In the genomic region with DNA sequence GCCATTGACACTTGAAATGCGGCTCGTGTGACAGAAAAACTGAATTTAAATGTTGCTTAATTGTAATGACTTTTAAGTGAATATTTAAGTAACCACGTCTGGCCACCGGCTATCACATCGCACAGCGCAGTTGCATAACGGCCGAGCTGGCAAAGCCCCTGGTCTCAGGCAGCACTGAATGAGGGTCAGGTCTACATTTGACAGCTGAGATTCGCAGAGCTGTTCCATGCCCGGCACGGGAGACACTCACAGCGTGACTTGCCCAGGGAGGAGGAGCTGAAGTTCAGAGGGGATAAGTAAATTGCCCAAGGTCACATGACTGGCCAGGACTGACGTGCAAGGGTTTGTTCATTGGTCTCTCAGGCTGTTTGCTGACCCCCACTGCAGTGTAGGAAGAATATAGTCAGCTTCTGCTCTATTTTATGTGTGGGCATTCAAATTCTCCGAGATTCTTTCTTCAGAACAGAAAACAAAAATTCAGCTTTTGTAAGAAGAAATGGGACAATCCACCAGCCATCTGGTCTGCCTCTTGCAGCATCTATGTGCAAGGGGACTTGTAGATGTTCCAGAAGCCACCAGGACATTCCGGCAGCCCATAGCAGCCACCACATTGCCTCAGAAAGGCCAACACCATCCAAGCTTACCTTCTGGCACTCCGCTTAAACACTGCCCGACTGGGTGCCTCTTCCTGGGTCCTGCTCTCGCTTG, we compare ENCODE assay signal across 14 cellular contexts. TPM values are rescaled to one million over a fixed set of nuclear protein-coding genes. Genes with fewer than 3 reads are reported as not detected.
A peak's percentile ranks its signal among the peaks of the same experiment; 100 is the strongest.
DNase-seq lines count a peak whose midpoint lies in the region; TF ChIP-seq lines count a peak whose summit lies in the region.
"Had no signal": no experiment of that assay in that cellular context is flagged by ENCODE, and none has a peak within 500 bp of the region (broad histone marks: within the 10 kb centered on the region; RNA-seq: fewer than 3 reads in every experiment).

No MANE protein-coding gene starts in this region.

- no peaks in the 10 kb centered on the region for H3K9me3 ChIP-seq in osteoblast (ENCODE audit: low read depth, low read length)
- H3K9me3 ChIP-seq in MM.1S (replicated peaks; ENCODE audit: insufficient read depth, low read length), result no peaks in the 10 kb centered on the region
- H3K9me3 ChIP-seq: BLaER1 had no signal

- no peaks in the 10 kb centered on the region for H3K9me2 ChIP-seq in MM.1S (replicated peaks; ENCODE audit: insufficient read depth, low read length)

- H3K4me2 ChIP-seq in osteoblast (ENCODE audit: insufficient read depth, low read length), result peak overlapping the region; percentile 32
- no peak overlapping the region for H3K4me2 ChIP-seq in MM.1S (ENCODE audit: low read depth, low read length)

- H3K79me2 ChIP-seq in ACC112 (ENCODE audit: control insufficient read depth, insufficient read depth, low read length, unreplicated experiment) (no peaks in the 10 kb centered on the region), osteoblast (ENCODE audit: insufficient read depth, low read length) (no peaks in the 10 kb centered on the region), MM.1S (ENCODE audit: low read length) (no peaks in the 10 kb centered on the region)

- H2AFZ ChIP-seq in ACC112 (ENCODE audit: low read length, unreplicated experiment) (no peak overlapping the region), osteoblast (ENCODE audit: low read length) (no peak overlapping the region), MM.1S (ENCODE audit: low read length) (no peak overlapping the region)

- H4K20me1 ChIP-seq in osteoblast (ENCODE audit: insufficient read depth, low read length) (no peaks in the 10 kb centered on the region), MM.1S (ENCODE audit: insufficient read depth, low read length) (no peaks in the 10 kb centered on the region)
- H4K20me1 ChIP-seq: BLaER1 had no signal

- peak overlapping the region; percentile 11; the same call in 1 of the 2 replicates for H3K4me3 ChIP-seq in ACC112 (ENCODE audit: low read depth, low read length)
- H3K4me3 ChIP-seq in H7 (ENCODE audit: insufficient read depth, low read depth, low read length), result no peak overlapping the region
- H3K4me3 ChIP-seq in osteoblast (ENCODE audit: insufficient read depth, low read length), result no peak overlapping the region
- no peak overlapping the region for H3K4me3 ChIP-seq in MM.1S (ENCODE audit: low read length)
- H3K4me3 ChIP-seq: BLaER1 had no signal

- TF ChIP-seq CTCF in osteoblast (IDR thresholded peaks at IDR 0.05; ENCODE audit: extremely low read depth, low read depth, low read length) (no peak), MM.1S (IDR thresholded peaks at IDR 0.05; ENCODE audit: low read length) (no peak)

- no peaks in the 10 kb centered on the region for H3K27me3 ChIP-seq in ACC112 (ENCODE audit: insufficient read depth, low read length)
- no peaks in the 10 kb centered on the region for H3K27me3 ChIP-seq in H7 (ENCODE audit: control insufficient read depth, insufficient read depth, low read length)
- no peaks in the 10 kb centered on the region for H3K27me3 ChIP-seq in osteoblast (ENCODE audit: insufficient read depth, low read length)
- peaks cover 94% of the 10 kb centered on the region for H3K27me3 ChIP-seq in MM.1S (replicated peaks; ENCODE audit: insufficient read depth, low read length)
- H3K27me3 ChIP-seq: BLaER1 had no signal

- DNase-seq in H7 (peak; percentile 33), cerebellum (ENCODE audit: low spot score) (peak; percentile 28), osteoblast (ENCODE audit: insufficient read length, low spot score, missing footprints) (peak; percentile 77), substantia nigra (lab: John Stamatoyannopoulos, UW) (no peak), LoVo (ENCODE audit: low spot score) (no peak), MM.1S (no peak), NCI-H345 treated with DMSO at 0.1 percent for 48 hours (lab: John Stamatoyannopoulos, UW; ENCODE audit: unreplicated experiment) (no peak)
- DNase-seq: activated CD4-positive, alpha-beta T cell treated with anti-CD3 and anti-CD28 coated beads, Interleukin-2, amount 10 ng/mL, durations not matched to agents 24 days and 14 days; MV-4-11; NCI-H2171 treated with DMSO at 0.1 percent for 48 hours; occipital lobe; T-helper 17 cell had no signal

- H3K27ac ChIP-seq in ACC112 (ENCODE audit: low read depth, low read length) (peak overlapping the region; percentile 18), osteoblast (ENCODE audit: low read depth, low read length) (peak overlapping the region; percentile 64), substantia nigra (ENCODE audit: low read depth, low read length, poor library complexity, severe bottlenecking) (no peak overlapping the region), MM.1S (ENCODE audit: low read length) (no peak overlapping the region)

- no peaks in the 10 kb centered on the region for H3F3A ChIP-seq in MM.1S (ENCODE audit: insufficient read depth, low read length)

- H3K36me3 ChIP-seq in ACC112 (ENCODE audit: insufficient read depth, low read length) (no peaks in the 10 kb centered on the region), H7 (replicated peaks; ENCODE audit: control insufficient read depth, insufficient read depth, low read length) (no peaks in the 10 kb centered on the region), osteoblast (ENCODE audit: insufficient read depth, low read length) (no peaks in the 10 kb centered on the region), MM.1S (replicated peaks; ENCODE audit: insufficient read depth, low read length) (no peaks in the 10 kb centered on the region)
- H3K36me3 ChIP-seq: BLaER1 had no signal

- H3K4me1 ChIP-seq in ACC112 (ENCODE audit: control insufficient read depth, insufficient read depth, low read length, unreplicated experiment), result peaks cover 26% of the 10 kb centered on the region
- peaks cover 48% of the 10 kb centered on the region for H3K4me1 ChIP-seq in osteoblast (ENCODE audit: insufficient read depth, low read length)
- no peaks in the 10 kb centered on the region for H3K4me1 ChIP-seq in MM.1S (ENCODE audit: low read length)

- no peak overlapping the region for H3K9ac ChIP-seq in MM.1S (ENCODE audit: low read length)

RNA-seq across cellular contexts. Expression of gene COL5A1, which starts 17.3 kb away (rescaled TPM):
- 10.1 and 11.3 TPM in 2 replicates for total RNA-seq in H7 (2014; rRNA removed; shearing (Covaris generic))
- 27.7 TPM for total RNA-seq in cerebellum
- total RNA-seq in osteoblast, result 571 and 801 TPM in 2 replicates
- total RNA-seq: activated CD4-positive, alpha-beta T cell treated with anti-CD3 and anti-CD28 coated beads, Interleukin-2, amount 10 ng/mL, durations not matched to agents 24 days and 14 days had no signal

Comparison
In these comparisons a context has a peak if more than half of its experiments do, and no peak if none do; other contexts are left out.
1. H3K27ac ChIP-seq: peak in ACC112 (single experiment) and osteoblast (single experiment); none in substantia nigra (single experiment) and MM.1S (single experiment).
2. DNase-seq: peak in H7 (single experiment), cerebellum (single experiment) and osteoblast (single experiment); none in substantia nigra (0 of 49), LoVo (single experiment), MM.1S (single experiment) and NCI-H345 treated with DMSO at 0.1 percent for 48 hours (single experiment).
3. RNA of gene COL5A1, which starts 17.3 kb away (total RNA-seq): 571 to 801 TPM in osteoblast; 27.7 TPM in cerebellum (single experiment) and 10.1 to 11.3 TPM in H7; every median in the first group is over 10 times any median in the second.